In the genomic region with DNA sequence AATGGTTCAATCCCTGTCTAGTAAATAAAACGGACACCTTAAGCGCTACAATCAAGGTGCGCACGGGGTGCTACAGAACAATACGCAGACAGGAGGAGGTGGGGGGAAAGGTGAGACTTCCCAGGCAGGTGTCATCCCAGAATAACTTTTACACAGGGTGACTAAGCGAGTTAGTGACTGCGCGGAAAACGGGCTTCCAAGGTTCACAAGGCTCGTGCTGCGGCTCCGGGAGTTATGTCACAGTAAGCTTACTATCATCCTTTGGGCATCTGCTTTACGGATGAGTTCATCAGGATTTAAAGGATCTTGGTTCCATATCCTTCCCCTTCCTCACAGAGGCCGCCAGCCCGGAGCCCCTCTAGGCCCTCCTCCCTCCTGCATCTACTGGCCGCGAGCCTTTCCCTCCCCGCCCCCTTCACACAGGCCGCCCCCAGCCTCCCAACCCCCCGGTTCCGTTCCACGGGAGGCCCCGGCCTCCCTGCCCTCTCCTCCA, we compare ENCODE assay signal across 8 cellular contexts. TPM values are rescaled to one million over a fixed set of nuclear protein-coding genes. Genes with fewer than 3 reads are reported as not detected.
A peak's percentile ranks its signal among the peaks of the same experiment; 100 is the strongest.
DNase-seq lines count a peak whose midpoint lies in the region; ATAC-seq and TF ChIP-seq lines count a peak whose summit lies in the region.

No MANE protein-coding gene starts in this region.

- no peaks in the 10 kb centered on the region for H3K79me2 ChIP-seq in mesendoderm (ENCODE audit: control insufficient read depth, insufficient read depth, low read length)

- H2BK120ac ChIP-seq in mesendoderm (ENCODE audit: low read depth, low read length) = no peak overlapping the region

- peak; percentile 34 for ATAC-seq in GM19328 (IDR thresholded peaks at IDR 0.05; ENCODE audit: unreplicated experiment)
- ATAC-seq in RWPE2 (ENCODE audit: low read depth) = peak; percentile 60
- ATAC-seq in upper lobe of right lung = no peak

- H3K36me3 ChIP-seq in RWPE2 (ENCODE audit: low read depth) = no peaks in the 10 kb centered on the region
- no peaks in the 10 kb centered on the region for H3K36me3 ChIP-seq in mesendoderm (ENCODE audit: control insufficient read depth, insufficient read depth, low read length)
- H3K36me3 ChIP-seq in upper lobe of right lung = no peaks in the 10 kb centered on the region

- peak; percentile 77 for DNase-seq in Caki2 (ENCODE audit: low read depth)
- DNase-seq in HS-27A (ENCODE audit: low read depth) = peak; percentile 12
- peak; percentile 60 for DNase-seq in RWPE2 (ENCODE audit: low spot score)
- DNase-seq in dermis microvascular lymphatic vessel endothelial cell (ENCODE audit: low read depth in 2 of 2) = peak; percentile 55 to 74
- peak; percentile 90 for DNase-seq in mesendoderm
- no peak for DNase-seq in upper lobe of right lung
- no peak for DNase-seq in ecto neural progenitor cell (ENCODE audit: low spot score)

- H3K23ac ChIP-seq in mesendoderm (ENCODE audit: low read length) = peak overlapping the region; percentile 94

- TF ChIP-seq CTCF in RWPE2 (IDR thresholded peaks at IDR 0.05; ENCODE audit: poor library complexity, severe bottlenecking) = no peak
- no peak for TF ChIP-seq CTCF in upper lobe of right lung (IDR thresholded peaks at IDR 0.05)

- H4K5ac ChIP-seq in mesendoderm (ENCODE audit: low read length) = no peak overlapping the region

- H3K79me1 ChIP-seq in mesendoderm (ENCODE audit: low read length) = no peaks in the 10 kb centered on the region

- peak overlapping the region; percentile 95 for H3K4me2 ChIP-seq in mesendoderm (ENCODE audit: low read length)

- peak overlapping the region; percentile 77 for H3K27ac ChIP-seq in RWPE2 (ENCODE audit: poor library complexity, severe bottlenecking)
- H3K27ac ChIP-seq in mesendoderm (ENCODE audit: low read depth, low read length) = peak overlapping the region; percentile 94
- H3K27ac ChIP-seq in upper lobe of right lung = peak overlapping the region; percentile 96

- H3K4ac ChIP-seq in mesendoderm (ENCODE audit: low read depth, low read length) = peak overlapping the region; percentile 96

- H3K56ac ChIP-seq in mesendoderm (ENCODE audit: low read length) = peak overlapping the region; percentile 98

- peak overlapping the region; percentile 81 for H3K9ac ChIP-seq in mesendoderm (ENCODE audit: low read length)

- H3K27me3 ChIP-seq in RWPE2 (ENCODE audit: insufficient read depth, poor library complexity, severe bottlenecking) (no peaks in the 10 kb centered on the region), mesendoderm (ENCODE audit: insufficient read depth, low read length, poor library complexity) (no peaks in the 10 kb centered on the region), upper lobe of right lung (no peaks in the 10 kb centered on the region)

- H3K4me3 ChIP-seq in RWPE2 (ENCODE audit: severe bottlenecking) = peak overlapping the region; percentile 91
- H3K4me3 ChIP-seq in mesendoderm (ENCODE audit: low read length) = peak overlapping the region; percentile 58
- H3K4me3 ChIP-seq in upper lobe of right lung = peak overlapping the region; percentile 91

- H4K8ac ChIP-seq in mesendoderm (ENCODE audit: low read depth, low read length) = no peak overlapping the region

- WGBS in mesendoderm (ENCODE audit: extremely low coverage, insufficient coverage, low lambda C conversion rate) = no CpG with 5 or more reads among the region's 23 CpGs

- H2AK5ac ChIP-seq in mesendoderm (ENCODE audit: low read length) = no peak overlapping the region

- H2BK15ac ChIP-seq in mesendoderm (replicated peaks; ENCODE audit: low read depth) = no peak overlapping the region

- in situ Hi-C loops in Caki2 (cut with HindIII; ENCODE audit: low pct_unique_long_range_greater_than_20kb, low sequenced_read_pairs) = no loop called here

- intact Hi-C loops in upper lobe of right lung (cut with DNase I) = no loop called here

- H3K9me3 ChIP-seq in RWPE2 (ENCODE audit: severe bottlenecking) = peaks cover 2% of the 10 kb centered on the region
- H3K9me3 ChIP-seq in upper lobe of right lung = no peaks in the 10 kb centered on the region

- peak overlapping the region; percentile 95 for H3K18ac ChIP-seq in mesendoderm (ENCODE audit: low read length)

- H3K4me1 ChIP-seq in RWPE2 (ENCODE audit: insufficient read depth, poor library complexity, severe bottlenecking) (no peaks in the 10 kb centered on the region), mesendoderm (ENCODE audit: control insufficient read depth, low read depth, low read length) (no peaks in the 10 kb centered on the region), upper lobe of right lung (peaks cover 8% of the 10 kb centered on the region)

- H2BK5ac ChIP-seq in mesendoderm (ENCODE audit: low read length) = peak overlapping the region; percentile 90

RNA-seq across cellular contexts. Expression of a gene that starts 0.5 kb away (rescaled TPM):
- total RNA-seq in Caki2 (2014; rRNA removed; shearing (Covaris generic); ENCODE audit: low replicate concordance) = 2.9 and 4.9 TPM in 2 replicates
- total RNA-seq in dermis microvascular lymphatic vessel endothelial cell (6.2 and 7.7 TPM in 2 replicates), upper lobe of right lung (13.6 TPM)
- 3.5 TPM for polyA plus RNA-seq in mesendoderm (2013, experiment 1 of 2)
- 3.2 TPM for polyA plus RNA-seq in mesendoderm (2013, experiment 2 of 2)

RNA-seq across cellular contexts. Expression of a gene that starts 40.8 kb away (rescaled TPM):
- total RNA-seq in Caki2 (2014; rRNA removed; shearing (Covaris generic); ENCODE audit: low replicate concordance) = 34.8 and 42.9 TPM in 2 replicates
- 36.8 and 40.7 TPM in 2 replicates for total RNA-seq in dermis microvascular lymphatic vessel endothelial cell
- polyA plus RNA-seq in mesendoderm (2013, experiment 1 of 2) = 0.32 TPM
- polyA plus RNA-seq in mesendoderm (2013, experiment 2 of 2) = 0.18 TPM
- total RNA-seq in upper lobe of right lung = 28.5 TPM

Comparison
In these comparisons a context has a peak if more than half of its experiments do, and no peak if none do; other contexts are left out.
1. DNase-seq: peak in Caki2 (single experiment), HS-27A (single experiment), RWPE2 (single experiment), dermis microvascular lymphatic vessel endothelial cell (2 of 2) and mesendoderm (single experiment); none in upper lobe of right lung (single experiment) and ecto neural progenitor cell (single experiment).
2. Peak in every context shown above with its lines, with median percentiles within 50 percentile points of each other: H3K27ac ChIP-seq and H3K4me3 ChIP-seq.